12 cellular contexts compared by ENCODE assay signal in genomic region chr12:51372021-51372420, GRCh38. TPM values are rescaled to one million over a fixed set of nuclear protein-coding genes. Genes with fewer than 3 reads are reported as not detected.
A peak's percentile ranks its signal among the peaks of the same experiment; 100 is the strongest.
DNase-seq lines count a peak whose midpoint lies in the region; ATAC-seq and TF ChIP-seq lines count a peak whose summit lies in the region.
"Had no signal": no experiment of that assay in that cellular context is flagged by ENCODE, and none has a peak within 500 bp of the region (broad histone marks: within the 10 kb centered on the region; RNA-seq: fewer than 3 reads in every experiment).

No MANE protein-coding gene starts in this region.

- H3K9me3 ChIP-seq in CD4-positive, CD25-positive, alpha-beta regulatory T cell (ENCODE audit: control insufficient read depth in 2 of 2, low read length in 2 of 2), result no peaks in the 10 kb centered on the region
- H3K9me3 ChIP-seq in OCI-LY7 (ENCODE audit: low read length) (no peaks in the 10 kb centered on the region), esophagus muscularis mucosa (no peaks in the 10 kb centered on the region), parathyroid adenoma (ENCODE audit: control insufficient read depth, low read length) (no peaks in the 10 kb centered on the region)

- H3K4me3 Mint-ChIP-seq in CD4-positive, CD25-positive, alpha-beta regulatory T cell, result no peak overlapping the region
- H3K4me3 Mint-ChIP-seq in activated T-cell treated with anti-CD3 and anti-CD28 coated beads, Interleukin-2, amount 50 U/mL, for 4 hours, result no peak overlapping the region

- H3K27ac ChIP-seq in CD4-positive, CD25-positive, alpha-beta regulatory T cell (ENCODE audit: insufficient read depth, low read length, poor library complexity, severe bottlenecking), result no peak overlapping the region
- H3K27ac ChIP-seq in OCI-LY7 (ENCODE audit: low read depth, low read length, poor library complexity, severe bottlenecking), result no peak overlapping the region
- peak overlapping the region; percentile 48 to 62 (median 54) for H3K27ac ChIP-seq in esophagus muscularis mucosa (replicated peaks in 1 of 4)
- peak overlapping the region; percentile 90 for H3K27ac ChIP-seq in parathyroid adenoma

- peaks cover 13 to 60% (median 46%) of the 10 kb centered on the region in 4 donors for H3K4me1 Mint-ChIP-seq in CD4-positive, CD25-positive, alpha-beta regulatory T cell
- H3K4me1 Mint-ChIP-seq in activated T-cell treated with anti-CD3 and anti-CD28 coated beads, Interleukin-2, amount 50 U/mL, for 4 hours (ENCODE audit: low read depth), result peaks cover 57% of the 10 kb centered on the region

- peaks cover 11% of the 10 kb centered on the region for H3K36me3 ChIP-seq in CD4-positive, CD25-positive, alpha-beta regulatory T cell (ENCODE audit: control insufficient read depth, insufficient read depth, low read length)
- H3K36me3 ChIP-seq in OCI-LY7 (ENCODE audit: insufficient read depth, low read length) (no peaks in the 10 kb centered on the region), esophagus muscularis mucosa (no peaks in the 10 kb centered on the region), parathyroid adenoma (ENCODE audit: control insufficient read depth, insufficient read depth, low read length) (no peaks in the 10 kb centered on the region)

- TF ChIP-seq EP300 in esophagus muscularis mucosa (IDR thresholded peaks at IDR 0.05), result no peak

- H3K36me3 Mint-ChIP-seq in CD4-positive, CD25-positive, alpha-beta regulatory T cell, result peaks cover 23% of the 10 kb centered on the region
- H3K36me3 Mint-ChIP-seq in activated T-cell treated with anti-CD3 and anti-CD28 coated beads, Interleukin-2, amount 50 U/mL, for 4 hours (ENCODE audit: insufficient read depth), result peaks cover 18% of the 10 kb centered on the region

- CTCF ChIA-PET in OCI-LY7 (lab: Charles Lee; ENCODE audit: unreplicated experiment), result no interaction called here

- DNase-seq in CD4-positive, CD25-positive, alpha-beta regulatory T cell, result no peak
- no peak for DNase-seq in OCI-LY7 (ENCODE audit: low spot score)
- DNase-seq in esophagus muscularis mucosa (ENCODE audit: extremely low spot score), result no peak
- DNase-seq in glomerular visceral epithelial cell (ENCODE audit: extremely low spot score), result no peak
- no peak for DNase-seq in SKM-1 (lab: John Stamatoyannopoulos, UW; ENCODE audit: unreplicated experiment)
- no peak for DNase-seq in activated T-cell treated with anti-CD3 and anti-CD28 coated beads, Interleukin-2, amount 50 U/mL, for 4 hours
- DNase-seq: activated CD4-positive, alpha-beta T cell treated with anti-CD3 and anti-CD28 coated beads for 1 hour; activated naive CD4-positive, alpha-beta T cell treated with anti-CD3 and anti-CD28 coated beads, Interleukin-2, amount 50 U/mL, for 16 hours; NCI-H2081 treated with DMSO at 0.1 percent for 48 hours had no signal

- POLR2A ChIA-PET in OCI-LY7 (lab: Charles Lee), result interaction anchor here (1.3 kb wide), 1 partner anchor 282 kb away, joined by 3 read pairs; no protein-coding TSS in a partner anchor

- no peak overlapping the region for H3K4me2 ChIP-seq in OCI-LY7 (ENCODE audit: low read length)
- peak overlapping the region; percentile 50 for H3K4me2 ChIP-seq in parathyroid adenoma (ENCODE audit: low read length)

- H3K27me3 Mint-ChIP-seq in CD4-positive, CD25-positive, alpha-beta regulatory T cell, result peaks cover 5% of the 10 kb centered on the region
- H3K27me3 Mint-ChIP-seq in activated T-cell treated with anti-CD3 and anti-CD28 coated beads, Interleukin-2, amount 50 U/mL, for 4 hours (ENCODE audit: low read depth), result no peaks in the 10 kb centered on the region

- no peaks in the 10 kb centered on the region for H3K27me3 ChIP-seq in CD4-positive, CD25-positive, alpha-beta regulatory T cell (ENCODE audit: control insufficient read depth, insufficient read depth, low read length)
- H3K27me3 ChIP-seq in esophagus muscularis mucosa, result no peaks in the 10 kb centered on the region
- H3K27me3 ChIP-seq in parathyroid adenoma (ENCODE audit: control insufficient read depth, insufficient read depth, low read length), result no peaks in the 10 kb centered on the region

- H3K4me3 ChIP-seq in CD4-positive, CD25-positive, alpha-beta regulatory T cell (ENCODE audit: low read depth, low read length), result no peak overlapping the region
- H3K4me3 ChIP-seq in OCI-LY7 (ENCODE audit: low read depth, low read length, poor library complexity, severe bottlenecking), result no peak overlapping the region
- H3K4me3 ChIP-seq in esophagus muscularis mucosa, result no peak overlapping the region
- H3K4me3 ChIP-seq in parathyroid adenoma (ENCODE audit: low read depth, low read length), result no peak overlapping the region

- peak overlapping the region in 2 of 3 donors; percentile 7 to 63 for H3K27ac Mint-ChIP-seq in CD4-positive, CD25-positive, alpha-beta regulatory T cell

- H3K4me1 ChIP-seq in CD4-positive, CD25-positive, alpha-beta regulatory T cell (ENCODE audit: control insufficient read depth, insufficient read depth, low read length, poor library complexity, severe bottlenecking), result peaks cover 34% of the 10 kb centered on the region
- peaks cover 21% of the 10 kb centered on the region for H3K4me1 ChIP-seq in OCI-LY7 (ENCODE audit: insufficient read depth, low read length, poor library complexity, severe bottlenecking)
- peaks cover 4 to 17% (median 12%) of the 10 kb centered on the region in 4 donors for H3K4me1 ChIP-seq in esophagus muscularis mucosa
- H3K4me1 ChIP-seq in parathyroid adenoma, result peaks cover 9% of the 10 kb centered on the region

- H3K9me2 ChIP-seq in OCI-LY7 (ENCODE audit: insufficient read depth, low read length), result no peaks in the 10 kb centered on the region

- H2AFZ ChIP-seq in OCI-LY7 (ENCODE audit: low read length), result no peak overlapping the region
- H2AFZ ChIP-seq in parathyroid adenoma, result peak overlapping the region; percentile 83

- H3K9ac ChIP-seq in parathyroid adenoma, result no peak overlapping the region

- peak; percentile 54 for TF ChIP-seq CTCF in OCI-LY7 (conservative IDR thresholded peaks at IDR 0.05; ENCODE audit: low read length)
- no peak for TF ChIP-seq CTCF in esophagus muscularis mucosa (IDR thresholded peaks at IDR 0.05)
- peak; percentile 26 for TF ChIP-seq CTCF in parathyroid adenoma (IDR thresholded peaks at IDR 0.05)

- peaks cover 7% of the 10 kb centered on the region; the same call in 1 of the 2 replicates for H4K20me1 ChIP-seq in OCI-LY7 (ENCODE audit: insufficient read depth, low read length)

- intact Hi-C loops in OCI-LY7 (cut with micrococcal nuclease; ENCODE audit: unreplicated experiment), result no loop called here
- intact Hi-C loops in esophagus muscularis mucosa (cut with DNase I), result no loop called here

- no TSS peak for BruUV-seq in OCI-LY7 (replicated peaks; lab: Mats Ljungman, UMichigan)

- no peak for ATAC-seq in CD4-positive, CD25-positive, alpha-beta regulatory T cell (ENCODE audit: low read depth in 2 of 2)
- no peak for ATAC-seq in HG03354 (IDR thresholded peaks at IDR 0.05; ENCODE audit: poor library complexity, severe bottlenecking, unreplicated experiment)
- ATAC-seq in activated T-cell treated with anti-CD3 and anti-CD28 coated beads, Interleukin-2, amount 50 U/mL, for 4 hours, result no peak

- TF ChIP-seq POLR2A in esophagus muscularis mucosa (IDR thresholded peaks at IDR 0.05; ENCODE audit: low read depth), result no peak

- H3K79me2 ChIP-seq in OCI-LY7 (ENCODE audit: insufficient read depth, low read depth, low read length) (no peaks in the 10 kb centered on the region), parathyroid adenoma (no peaks in the 10 kb centered on the region)

- peaks cover 0 to 1% (median 0%) of the 10 kb centered on the region in 7 donors for H3K9me3 Mint-ChIP-seq in CD4-positive, CD25-positive, alpha-beta regulatory T cell
- H3K9me3 Mint-ChIP-seq in activated T-cell treated with anti-CD3 and anti-CD28 coated beads, Interleukin-2, amount 50 U/mL, for 4 hours, result no peaks in the 10 kb centered on the region

- 89% methylated on average over 2 of the region's 2 CpGs for WGBS in esophagus muscularis mucosa

RNA-seq across cellular contexts. Expression of gene GALNT6, which starts 19.2 kb away (rescaled TPM):
- 19.5 TPM for total RNA-seq in CD4-positive, CD25-positive, alpha-beta regulatory T cell
- 1 to 10 TPM; 2.3 to 4.8 (median 2.7) TPM for polyA plus RNA-seq in CD4-positive, CD25-positive, alpha-beta regulatory T cell
- 0.41 and 1.4 TPM in 2 replicates for total RNA-seq in OCI-LY7 (2014; rRNA removed; shearing (Covaris generic))
- total RNA-seq in OCI-LY7 (2022) (4.8 and 5.5 TPM in 2 replicates), esophagus muscularis mucosa (1 to 10 TPM; 1.4 to 5.8 (median 3.1) TPM)
- total RNA-seq in activated T-cell treated with anti-CD3 and anti-CD28 coated beads, Interleukin-2, amount 50 U/mL, for 4 hours, result 10 to 100 TPM; 10.8 to 16.9 (median 11.9) TPM

RNA-seq across cellular contexts. Expression of gene CELA1, which starts 25.5 kb away (rescaled TPM):
- not detected for total RNA-seq in CD4-positive, CD25-positive, alpha-beta regulatory T cell
- polyA plus RNA-seq in CD4-positive, CD25-positive, alpha-beta regulatory T cell, result 1 to 10 TPM in 3 of 4 donors, under 1 TPM in 1; 0.25 to 2.0 (median 1.4) TPM
- not detected in 2 replicates for total RNA-seq in OCI-LY7 (2014; rRNA removed; shearing (Covaris generic))
- not detected in 2 replicates for total RNA-seq in OCI-LY7 (2022)
- total RNA-seq in esophagus muscularis mucosa, result not detected
- total RNA-seq in activated T-cell treated with anti-CD3 and anti-CD28 coated beads, Interleukin-2, amount 50 U/mL, for 4 hours, result not detected
- total RNA-seq: kidney epithelial cell had no signal

RNA-seq across cellular contexts. Expression of gene BIN2, which starts 48.0 kb away (rescaled TPM):
- 273 TPM for total RNA-seq in CD4-positive, CD25-positive, alpha-beta regulatory T cell
- 100 to 1,000 TPM; 204 to 255 (median 228) TPM for polyA plus RNA-seq in CD4-positive, CD25-positive, alpha-beta regulatory T cell
- 0.31 and 0.88 TPM in 2 replicates for total RNA-seq in OCI-LY7 (2014; rRNA removed; shearing (Covaris generic))
- total RNA-seq in OCI-LY7 (2022) (9.7 and 14.7 TPM in 2 replicates), esophagus muscularis mucosa (1 to 10 TPM; 1.7 to 8.3 (median 2.9) TPM)
- total RNA-seq in activated T-cell treated with anti-CD3 and anti-CD28 coated beads, Interleukin-2, amount 50 U/mL, for 4 hours, result 10 to 100 TPM; 14.7 to 20.9 (median 16.4) TPM
- total RNA-seq: kidney epithelial cell had no signal

RNA-seq across cellular contexts. Expression of gene SLC4A8, which starts 52.6 kb away (rescaled TPM):
- 3.5 TPM for total RNA-seq in CD4-positive, CD25-positive, alpha-beta regulatory T cell
- 1 to 10 TPM in 1 of 4 donors, under 1 TPM in 2, not detected in 1; 0.16 to 1.4 (median 0.57) TPM for polyA plus RNA-seq in CD4-positive, CD25-positive, alpha-beta regulatory T cell
- 0.21 and 1.0 TPM in 2 replicates for total RNA-seq in OCI-LY7 (2014; rRNA removed; shearing (Covaris generic))
- 6.7 and 9.8 TPM in 2 replicates for total RNA-seq in OCI-LY7 (2022)
- 1 to 10 TPM in 1 of 4 donors, under 1 TPM in 3; 0.46 to 1.7 (median 0.90) TPM for total RNA-seq in esophagus muscularis mucosa
- 1 to 10 TPM in 2 of 3 donors, under 1 TPM in 1; 0.82 to 2.9 (median 1.1) TPM for total RNA-seq in activated T-cell treated with anti-CD3 and anti-CD28 coated beads, Interleukin-2, amount 50 U/mL, for 4 hours

Comparison
In these comparisons a context has a peak if more than half of its experiments do, and no peak if none do; other contexts are left out.
1. H3K27ac ChIP-seq: peak in esophagus muscularis mucosa (4 of 4) and parathyroid adenoma (single experiment); none in CD4-positive, CD25-positive, alpha-beta regulatory T cell (single experiment) and OCI-LY7 (single experiment).
2. CTCF ChIP-seq: peak in OCI-LY7 (single experiment) and parathyroid adenoma (single experiment); none in esophagus muscularis mucosa (0 of 3).
3. RNA of gene BIN2, which starts 48.0 kb away (total RNA-seq): 273 TPM in CD4-positive, CD25-positive, alpha-beta regulatory T cell (single experiment); 14.7 to 20.9 TPM in activated T-cell treated with anti-CD3 and anti-CD28 coated beads, Interleukin-2, amount 50 U/mL, for 4 hours, 0.31 to 14.7 TPM in OCI-LY7 and 1.7 to 8.3 TPM in esophagus muscularis mucosa; every median in the first group is over 10 times any median in the second.